Comparison of ENCODE assay signal across 1 cellular context in genomic region chr1:192261476-192261875, GRCh38.
TF ChIP-seq lines count a peak whose summit lies in the region.

No MANE protein-coding gene starts in this region.

TF ChIP-seq in K562, 482 proteins besides CTCF, POLR2A, EP300 and RAD21 (continued from another document):
- TF ChIP-seq RERE (CRISPR knock-in tag; IDR thresholded peaks at IDR 0.05; ENCODE audit: borderline replicate concordance) (no peak), LCOR (CRISPR knock-in tag; IDR thresholded peaks at IDR 0.05) (no peak), RFX1 (IDR thresholded peaks at IDR 0.05) (no peak), MEIS2 (IDR thresholded peaks at IDR 0.05; ENCODE audit: partially characterized antibody) (no peak), SNAPC5 (CRISPR knock-in tag; IDR thresholded peaks at IDR 0.05) (no peak), YY1 (IDR thresholded peaks at IDR 0.05; ENCODE audit: borderline replicate concordance in 1 of 3, control insufficient read depth in 1 of 3, extremely low read depth in 1 of 3, insufficient read depth in 3 of 3, insufficient read length in 1 of 3, insufficient replicate concordance in 2 of 3, low read depth in 1 of 3, low read length in 2 of 3) (no peak), SIN3B (IDR thresholded peaks at IDR 0.05; ENCODE audit: low read depth) (no peak), RFX7 (CRISPR knock-in tag; IDR thresholded peaks at IDR 0.05) (no peak), DLX4 (CRISPR knock-in tag; IDR thresholded peaks at IDR 0.05) (no peak), PCBP2 (IDR thresholded peaks at IDR 0.05; ENCODE audit: low read depth, low read length, poor library complexity, severe bottlenecking) (no peak), GTF3C2 (IDR thresholded peaks at IDR 0.05; ENCODE audit: borderline replicate concordance, extremely low read depth, insufficient read length) (no peak), FOXA3 (CRISPR knock-in tag; conservative IDR thresholded peaks at IDR 0.05 in 1 of 2, IDR thresholded peaks at IDR 0.05 in 1 of 2) (no peak), ZNF316 (IDR thresholded peaks at IDR 0.05) (no peak), ZNF197 (CRISPR knock-in tag; IDR thresholded peaks at IDR 0.05; ENCODE audit: low read depth) (no peak), BMI1 (IDR thresholded peaks at IDR 0.05; ENCODE audit: low read length) (no peak), U2AF2 (optimal IDR thresholded peaks at IDR 0.05; ENCODE audit: low read depth, low read length) (no peak)
- TF ChIP-seq, protein P1, sequence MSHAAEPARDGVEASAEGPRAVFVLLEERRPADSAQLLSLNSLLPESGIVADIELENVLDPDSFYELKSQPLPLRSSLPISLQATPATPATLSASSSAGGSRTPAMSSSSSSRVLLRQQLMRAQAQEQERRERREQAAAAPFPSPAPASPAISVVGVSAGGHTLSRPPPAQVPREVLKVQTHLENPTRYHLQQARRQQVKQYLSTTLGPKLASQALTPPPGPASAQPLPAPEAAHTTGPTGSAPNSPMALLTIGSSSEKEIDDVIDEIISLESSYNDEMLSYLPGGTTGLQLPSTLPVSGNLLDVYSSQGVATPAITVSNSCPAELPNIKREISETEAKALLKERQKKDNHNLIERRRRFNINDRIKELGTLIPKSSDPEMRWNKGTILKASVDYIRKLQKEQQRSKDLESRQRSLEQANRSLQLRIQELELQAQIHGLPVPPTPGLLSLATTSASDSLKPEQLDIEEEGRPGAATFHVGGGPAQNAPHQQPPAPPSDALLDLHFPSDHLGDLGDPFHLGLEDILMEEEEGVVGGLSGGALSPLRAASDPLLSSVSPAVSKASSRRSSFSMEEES (CRISPR knock-in tag; IDR thresholded peaks at IDR 0.05) = no peak
